1 cellular context compared by ENCODE assay signal in the genomic region with DNA sequence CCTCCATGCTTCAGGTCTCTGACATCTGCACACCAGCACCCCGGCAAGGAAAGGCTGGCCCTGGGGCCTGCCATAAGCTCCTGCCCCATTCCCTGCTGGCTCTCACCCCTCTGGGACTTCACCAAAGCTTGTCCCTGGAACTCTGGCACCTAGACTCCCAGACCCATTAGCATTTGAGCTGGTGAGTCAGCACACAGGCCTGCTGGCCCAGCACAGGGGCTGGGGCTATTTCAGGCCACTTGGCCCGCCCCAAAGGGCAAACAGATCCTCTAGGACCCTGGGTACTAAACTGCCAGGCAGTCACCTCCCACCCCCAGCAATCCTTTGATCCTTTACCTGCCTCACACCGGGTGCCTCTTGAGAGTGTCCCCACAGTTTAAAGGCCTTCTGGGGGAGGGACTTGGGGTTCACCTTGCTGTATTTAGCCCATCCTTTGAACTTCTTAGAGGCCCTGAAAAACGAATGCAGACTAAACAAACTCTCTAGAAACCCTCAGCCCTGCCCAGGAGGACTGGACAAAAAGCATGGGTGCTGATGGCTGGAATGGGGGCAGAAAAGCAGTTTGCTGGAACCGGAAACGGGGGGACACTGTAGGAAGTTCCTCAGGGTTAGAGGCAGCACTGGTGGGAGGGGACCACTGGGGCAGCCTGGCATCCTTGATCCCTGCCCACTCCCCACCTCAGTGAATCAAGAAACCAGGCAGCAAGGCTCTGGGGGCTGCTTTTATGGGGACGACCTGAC.
TF ChIP-seq lines count a peak whose summit lies in the region.

No MANE protein-coding gene starts in this region.

TF ChIP-seq in IMR-90, 13 proteins besides CTCF, POLR2A, EP300 and RAD21:
- TF ChIP-seq MXI1 (IDR thresholded peaks at IDR 0.05; ENCODE audit: borderline replicate concordance, low read depth, low read length) (no peak), FOS (IDR thresholded peaks at IDR 0.05; ENCODE audit: low read depth, low read length) (peak; percentile 43; the same call in 1 of the 2 replicates), MAZ (IDR thresholded peaks at IDR 0.05; ENCODE audit: borderline replicate concordance, low read depth, low read length) (peak; percentile 42; the same call in 1 of the 2 replicates)
